36 cellular contexts compared by ENCODE assay signal in genomic region chr1:2433936-2434335, GRCh38. TPM values are rescaled to one million over a fixed set of nuclear protein-coding genes. Genes with fewer than 3 reads are reported as not detected.
"Had no signal": no experiment of that assay in that cellular context is flagged by ENCODE, and none has a peak within 500 bp of the region (broad histone marks: within the 10 kb centered on the region; RNA-seq: fewer than 3 reads in every experiment).

No MANE protein-coding gene starts in this region.

- H3K4me1 Mint-ChIP-seq: activated CD4-positive, alpha-beta T cell treated with anti-CD3 and anti-CD28 coated beads, Interleukin-2, amount 10 ng/mL, durations not matched to agents 24 days and 14 days; activated naive CD4-positive, alpha-beta T cell treated with anti-CD3 and anti-CD28 coated beads, Interleukin-2, amount 10 ng/mL, durations not matched to agents 7 days and 5 days; activated naive CD4-positive, alpha-beta T cell treated with anti-CD3 and anti-CD28 coated beads, Interleukin-2, amount 50 U/mL, for 24 hours; activated naive CD8-positive, alpha-beta T cell treated with anti-CD3 and anti-CD28 coated beads, Interleukin-2, amount 10 ng/mL, durations not matched to agents 7 days and 5 days; activated naive CD8-positive, alpha-beta T cell treated with anti-CD3 and anti-CD28 coated beads, Interleukin-2, amount 50 U/mL, for 24 hours had no signal

- ATAC-seq: activated CD8-positive, alpha-beta T cell treated with anti-CD3 and anti-CD28 coated beads for 36 hours; activated naive CD8-positive, alpha-beta T cell treated with anti-CD3 and anti-CD28 coated beads, Interleukin-2, amount 50 U/mL, for 24 hours had no signal

- H3K27me3 Mint-ChIP-seq: activated CD4-positive, alpha-beta memory T cell treated with anti-CD3 and anti-CD28 coated beads for 36 hours; activated CD4-positive, alpha-beta T cell treated with anti-CD3 and anti-CD28 coated beads, Interleukin-2, amount 10 ng/mL, durations not matched to agents 24 days and 14 days; activated CD8-positive, alpha-beta T cell treated with anti-CD3 and anti-CD28 coated beads for 36 hours; activated naive CD4-positive, alpha-beta T cell treated with anti-CD3 and anti-CD28 coated beads, Interleukin-2, amount 50 U/mL, for 24 hours; activated naive CD8-positive, alpha-beta T cell; activated naive CD8-positive, alpha-beta T cell treated with anti-CD3 and anti-CD28 coated beads, Interleukin-2, amount 10 ng/mL, durations not matched to agents 7 days and 5 days; activated T-cell treated with anti-CD3 and anti-CD28 coated beads, Interleukin-2, amount 50 U/mL, for 24 hours; central memory CD8-positive, alpha-beta T cell had no signal

- H3K27ac ChIP-seq: ascending aorta, cardiac muscle cell, VCaP had no signal

- FAIRE-seq: bronchial epithelial cell, TTC549 had no signal

- H3K9me3 ChIP-seq: ascending aorta had no signal

- DNase-seq: activated B cell treated with CpG ODN at 0.5 μM for 24 hours; activated CD4-positive, alpha-beta memory T cell treated with anti-CD3 and anti-CD28 coated beads for 36 hours; activated CD4-positive, alpha-beta T cell treated with anti-CD3 and anti-CD28 coated beads for 4 hours; activated CD4-positive, alpha-beta T cell treated with anti-CD3 and anti-CD28 coated beads, Interleukin-2, amount 10 ng/mL, durations not matched to agents 24 days and 14 days; activated CD4-positive, alpha-beta T cell treated with anti-CD3 and anti-CD28 coated beads, Interleukin-2, amount 50 U/mL, for 1 hour; activated CD4-positive, alpha-beta T cell treated with anti-CD3 and anti-CD28 coated beads, Interleukin-2, amount 50 U/mL, for 4 hours; activated CD4-positive, CD25-positive, alpha-beta regulatory T cell treated with anti-CD3 and anti-CD28 coated beads, Interleukin-2, amount 50 U/mL, for 72 hours; activated CD8-positive, alpha-beta memory T cell treated with anti-CD3 and anti-CD28 coated beads, Interleukin-2, amount 50 U/mL, for 48 hours; activated CD8-positive, alpha-beta T cell treated with anti-CD3 and anti-CD28 coated beads for 36 hours; activated effector memory CD4-positive, alpha-beta T cell treated with Interleukin-2 at 50 U/mL for 16 hours; activated gamma-delta T cell; activated naive CD4-positive, alpha-beta T cell treated with anti-CD3 and anti-CD28 coated beads, Interleukin-2, amount 10 ng/mL, durations not matched to agents 7 days and 5 days; activated naive CD4-positive, alpha-beta T cell treated with Interleukin-2 at 50 U/mL for 16 hours; activated naive CD8-positive, alpha-beta T cell treated with anti-CD3 and anti-CD28 coated beads, Interleukin-2, amount 10 ng/mL, durations not matched to agents 7 days and 5 days; activated naive CD8-positive, alpha-beta T cell treated with anti-CD3 and anti-CD28 coated beads, Interleukin-2, amount 50 U/mL, for 24 hours; activated T-cell treated with anti-CD3 and anti-CD28 coated beads, Interleukin-2, amount 50 U/mL, for 24 hours; activated T-cell treated with anti-CD3 and anti-CD28 coated beads, Interleukin-2, amount 50 U/mL, for 48 hours; amygdala; anterior cingulate cortex; caudate nucleus; cerebellar nuclear complex; T-helper 1 cell; T-helper 2 cell; T-helper 9 cell had no signal

- H3K36me3 ChIP-seq: ascending aorta, cardiac muscle cell had no signal

- H3K4me3 Mint-ChIP-seq: activated B cell treated with CpG ODN at 0.5 μM for 24 hours; activated CD4-positive, alpha-beta memory T cell treated with anti-CD3 and anti-CD28 coated beads for 36 hours; activated CD4-positive, alpha-beta T cell treated with anti-CD3 and anti-CD28 coated beads, Interleukin-2, amount 10 ng/mL, durations not matched to agents 24 days and 14 days; activated CD8-positive, alpha-beta T cell treated with anti-CD3 and anti-CD28 coated beads for 36 hours; activated naive CD4-positive, alpha-beta T cell treated with anti-CD3 and anti-CD28 coated beads, Interleukin-2, amount 10 ng/mL, durations not matched to agents 7 days and 5 days; activated naive CD4-positive, alpha-beta T cell treated with anti-CD3 and anti-CD28 coated beads, Interleukin-2, amount 50 U/mL, for 24 hours; activated naive CD8-positive, alpha-beta T cell; activated naive CD8-positive, alpha-beta T cell treated with anti-CD3 and anti-CD28 coated beads, Interleukin-2, amount 10 ng/mL, durations not matched to agents 7 days and 5 days; activated naive CD8-positive, alpha-beta T cell treated with anti-CD3 and anti-CD28 coated beads, Interleukin-2, amount 50 U/mL, for 24 hours; activated T-cell treated with anti-CD3 and anti-CD28 coated beads, Interleukin-2, amount 50 U/mL, for 24 hours; brain; central memory CD8-positive, alpha-beta T cell; T-helper 1 cell treated with Interleukin-12 subunit alpha and Interleukin-12 subunit beta and Interleukin-4 antibody, amounts not matched to agents 30 μg/mL and 1 μg/mL, for 36 hours; T-helper 2 cell treated with Interferon-gamma antibody and Interleukin-4, amounts not matched to agents 5 μg/mL and 100 μg/mL, for 36 hours had no signal

- H3K4me1 ChIP-seq: ascending aorta had no signal

- H3K9me3 Mint-ChIP-seq: activated B cell treated with CpG ODN at 0.5 μM for 24 hours; activated CD4-positive, alpha-beta T cell treated with anti-CD3 and anti-CD28 coated beads, Interleukin-2, amount 10 ng/mL, durations not matched to agents 24 days and 14 days; activated naive CD4-positive, alpha-beta T cell treated with anti-CD3 and anti-CD28 coated beads, Interleukin-2, amount 50 U/mL, for 24 hours; activated naive CD8-positive, alpha-beta T cell treated with anti-CD3 and anti-CD28 coated beads, Interleukin-2, amount 50 U/mL, for 24 hours; activated T-cell treated with anti-CD3 and anti-CD28 coated beads, Interleukin-2, amount 50 U/mL, for 24 hours; central memory CD8-positive, alpha-beta T cell had no signal

- H3K36me3 Mint-ChIP-seq: activated CD4-positive, alpha-beta memory T cell treated with anti-CD3 and anti-CD28 coated beads for 36 hours; activated naive CD4-positive, alpha-beta T cell treated with anti-CD3 and anti-CD28 coated beads, Interleukin-2, amount 10 ng/mL, durations not matched to agents 7 days and 5 days; activated naive CD4-positive, alpha-beta T cell treated with anti-CD3 and anti-CD28 coated beads, Interleukin-2, amount 50 U/mL, for 24 hours; activated naive CD8-positive, alpha-beta T cell; brain had no signal

- H3K27ac Mint-ChIP-seq: activated B cell treated with CpG ODN at 0.5 μM for 24 hours; activated CD4-positive, alpha-beta memory T cell treated with anti-CD3 and anti-CD28 coated beads for 36 hours; activated CD4-positive, alpha-beta T cell treated with anti-CD3 and anti-CD28 coated beads, Interleukin-2, amount 10 ng/mL, durations not matched to agents 24 days and 14 days; activated CD8-positive, alpha-beta T cell treated with anti-CD3 and anti-CD28 coated beads for 36 hours; activated naive CD4-positive, alpha-beta T cell treated with anti-CD3 and anti-CD28 coated beads, Interleukin-2, amount 10 ng/mL, durations not matched to agents 7 days and 5 days; activated naive CD4-positive, alpha-beta T cell treated with anti-CD3 and anti-CD28 coated beads, Interleukin-2, amount 50 U/mL, for 24 hours; activated naive CD8-positive, alpha-beta T cell; activated naive CD8-positive, alpha-beta T cell treated with anti-CD3 and anti-CD28 coated beads, Interleukin-2, amount 10 ng/mL, durations not matched to agents 7 days and 5 days; activated naive CD8-positive, alpha-beta T cell treated with anti-CD3 and anti-CD28 coated beads, Interleukin-2, amount 50 U/mL, for 24 hours; activated T-cell treated with anti-CD3 and anti-CD28 coated beads, Interleukin-2, amount 50 U/mL, for 24 hours; activated T-helper 2 cell treated with anti-CD3 and anti-CD28 coated beads, Interferon-gamma antibody, Interleukin-2, Interleukin-4, amounts not matched to agents 10 μg/mL and 5 μg/mL and 100 μg/mL, durations not matched to agents 14 hours and 24 hours and 36 hours; T-helper 1 cell treated with Interleukin-12 subunit alpha and Interleukin-12 subunit beta and Interleukin-4 antibody, amounts not matched to agents 30 μg/mL and 1 μg/mL, for 36 hours; T-helper 2 cell treated with Interferon-gamma antibody and Interleukin-4, amounts not matched to agents 5 μg/mL and 100 μg/mL, for 36 hours had no signal

- H3K4me3 ChIP-seq: ascending aorta, cardiac muscle cell had no signal

RNA-seq across cellular contexts. Expression of gene PLCH2, which starts 42.2 kb away (rescaled TPM):
- total RNA-seq: ascending aorta had no signal
